6 cellular contexts compared by ENCODE assay signal in genomic region chr2:7121851-7122250, GRCh38.
"Had no signal": no experiment of that assay in that cellular context is flagged by ENCODE, and none has a peak within 500 bp of the region (broad histone marks: within the 10 kb centered on the region; RNA-seq: fewer than 3 reads in every experiment).

No MANE protein-coding gene starts in this region.

- H3K36me3 ChIP-seq: HAP-1 had no signal

- H3K4me3 ChIP-seq: GM23338, HAP-1 had no signal

- ATAC-seq: GM23338, HCT116, HepG2 had no signal

- DNase-seq: HFFc6 had no signal

- H3K27ac ChIP-seq: HL-60 had no signal

- H3K4me1 ChIP-seq: HAP-1 had no signal

- H3K9me3 ChIP-seq: HAP-1 had no signal
